10 cellular contexts compared by ENCODE assay signal in genomic region chr4:40193018-40193571, GRCh38.
A peak's percentile ranks its signal among the peaks of the same experiment; 100 is the strongest.
DNase-seq lines count a peak whose midpoint lies in the region; ATAC-seq and FAIRE-seq lines count a peak whose summit lies in the region.
"Had no signal": no experiment of that assay in that cellular context is flagged by ENCODE, and none has a peak within 500 bp of the region (broad histone marks: within the 10 kb centered on the region; RNA-seq: fewer than 3 reads in every experiment).

No MANE protein-coding gene starts in this region.

- peak; percentile 28 for DNase-seq in activated CD8-positive, alpha-beta memory T cell treated with anti-CD3 and anti-CD28 coated beads, Interleukin-2, amount 50 U/mL, for 4 hours
- DNase-seq in activated CD8-positive, alpha-beta memory T cell treated with anti-CD3 and anti-CD28 coated beads, Interleukin-2, amount 50 U/mL, for 48 hours: no peak
- no peak for DNase-seq in T-helper 2 cell treated with Interferon-gamma antibody and Interleukin-4, amounts not matched to agents 5 μg/mL and 100 μg/mL, for 36 hours (ENCODE audit: low spot score)
- DNase-seq in stimulated activated effector memory CD8-positive, alpha-beta T cell treated with anti-CD3 and anti-CD28 coated beads, Interleukin-12 subunit alpha, Interleukin-12 subunit beta, amount 100 ng/mL, for 72 hours (ENCODE audit: low spot score in 2 of 2): peak in 1 of 2 donors; percentile 66
- DNase-seq in medulla oblongata (ENCODE audit: extremely low spot score): no peak
- DNase-seq in 8988T: no peak
- DNase-seq in RCC 7860 (ENCODE audit: low spot score): no peak
- DNase-seq: NCI-H1436 had no signal

- peaks cover 21% of the 10 kb centered on the region for H3K36me3 Mint-ChIP-seq in T-helper 2 cell treated with Interferon-gamma antibody and Interleukin-4, amounts not matched to agents 5 μg/mL and 100 μg/mL, for 36 hours (ENCODE audit: low read depth)
- H3K36me3 Mint-ChIP-seq in stimulated activated effector memory CD8-positive, alpha-beta T cell treated with anti-CD3 and anti-CD28 coated beads, Interleukin-12 subunit alpha, Interleukin-12 subunit beta, amount 100 ng/mL, for 72 hours: peaks cover 18% of the 10 kb centered on the region
- H3K36me3 Mint-ChIP-seq: brain had no signal

- peak; percentile 26 for ATAC-seq in HG02938 (IDR thresholded peaks at IDR 0.05; ENCODE audit: unreplicated experiment)
- ATAC-seq in stimulated activated effector memory CD8-positive, alpha-beta T cell treated with anti-CD3 and anti-CD28 coated beads, Interleukin-12 subunit alpha, Interleukin-12 subunit beta, amount 100 ng/mL, for 72 hours: peak; percentile 4

- peak overlapping the region; percentile 95 for H3K4me3 Mint-ChIP-seq in T-helper 2 cell treated with Interferon-gamma antibody and Interleukin-4, amounts not matched to agents 5 μg/mL and 100 μg/mL, for 36 hours
- peak overlapping the region; percentile 96 for H3K4me3 Mint-ChIP-seq in stimulated activated effector memory CD8-positive, alpha-beta T cell treated with anti-CD3 and anti-CD28 coated beads, Interleukin-12 subunit alpha, Interleukin-12 subunit beta, amount 100 ng/mL, for 72 hours

- H3K4me1 Mint-ChIP-seq in T-helper 2 cell treated with Interferon-gamma antibody and Interleukin-4, amounts not matched to agents 5 μg/mL and 100 μg/mL, for 36 hours (ENCODE audit: low read depth): peaks cover 62% of the 10 kb centered on the region
- H3K4me1 Mint-ChIP-seq in stimulated activated effector memory CD8-positive, alpha-beta T cell treated with anti-CD3 and anti-CD28 coated beads, Interleukin-12 subunit alpha, Interleukin-12 subunit beta, amount 100 ng/mL, for 72 hours: peaks cover 44% of the 10 kb centered on the region

- H3K9me3 Mint-ChIP-seq in T-helper 2 cell treated with Interferon-gamma antibody and Interleukin-4, amounts not matched to agents 5 μg/mL and 100 μg/mL, for 36 hours: no peaks in the 10 kb centered on the region
- H3K9me3 Mint-ChIP-seq in stimulated activated effector memory CD8-positive, alpha-beta T cell treated with anti-CD3 and anti-CD28 coated beads, Interleukin-12 subunit alpha, Interleukin-12 subunit beta, amount 100 ng/mL, for 72 hours: no peaks in the 10 kb centered on the region

- peak overlapping the region; percentile 97 for H3K27ac Mint-ChIP-seq in T-helper 2 cell treated with Interferon-gamma antibody and Interleukin-4, amounts not matched to agents 5 μg/mL and 100 μg/mL, for 36 hours
- peak overlapping the region; percentile 98 for H3K27ac Mint-ChIP-seq in stimulated activated effector memory CD8-positive, alpha-beta T cell treated with anti-CD3 and anti-CD28 coated beads, Interleukin-12 subunit alpha, Interleukin-12 subunit beta, amount 100 ng/mL, for 72 hours

- FAIRE-seq in RCC 7860 (lab: Jason Lieb, UNC): no peak

- no peaks in the 10 kb centered on the region for H3K27me3 Mint-ChIP-seq in T-helper 2 cell treated with Interferon-gamma antibody and Interleukin-4, amounts not matched to agents 5 μg/mL and 100 μg/mL, for 36 hours (ENCODE audit: low read depth)
- H3K27me3 Mint-ChIP-seq: brain had no signal
